29 cellular contexts compared by ENCODE assay signal in genomic region chr7:124713086-124713485, GRCh38. TPM values are rescaled to one million over a fixed set of nuclear protein-coding genes. Genes with fewer than 3 reads are reported as not detected.
"Had no signal": no experiment of that assay in that cellular context is flagged by ENCODE, and none has a peak within 500 bp of the region (broad histone marks: within the 10 kb centered on the region; RNA-seq: fewer than 3 reads in every experiment).

No MANE protein-coding gene starts in this region.

- ATAC-seq: activated CD8-positive, alpha-beta T cell treated with anti-CD3 and anti-CD28 coated beads for 36 hours; activated T-cell treated with anti-CD3 and anti-CD28 coated beads, Interleukin-2, amount 50 U/mL, for 4 hours; activated T-helper 17 cell treated with anti-CD3 and anti-CD28 coated beads, Interleukin-2, amount 50 U/mL, for 72 hours; left cardiac atrium; right lobe of liver; T-helper 17 cell; upper lobe of right lung had no signal

- DNase-seq: activated CD4-positive, alpha-beta T cell treated with anti-CD3 and anti-CD28 coated beads for 1 hour; activated CD4-positive, alpha-beta T cell treated with anti-CD3 and anti-CD28 coated beads, Interleukin-2, amount 50 U/mL, for 1 hour; activated CD8-positive, alpha-beta T cell treated with anti-CD3 and anti-CD28 coated beads for 36 hours; activated gamma-delta T cell treated with Interleukin-2 at 50 U/mL for 16 hours; activated naive CD4-positive, alpha-beta T cell treated with anti-CD3 and anti-CD28 coated beads, Interleukin-2, amount 50 U/mL, for 16 hours; activated T-cell treated with anti-CD3 and anti-CD28 coated beads, Interleukin-2, amount 50 U/mL, for 4 hours; amniotic stem cell; brain microvascular endothelial cell; foreskin fibroblast; head of caudate nucleus; hippocampal formation; left cardiac atrium; mammary epithelial cell; naive B cell; nephron progenitor cell; ovary; right lobe of liver; stimulated activated CD4-positive, alpha-beta T cell treated with anti-CD3 and anti-CD28 coated beads, Interleukin-12 subunit alpha, Interleukin-12 subunit beta, amount 100 ng/mL, for 4 hours; stimulated activated CD4-positive, alpha-beta T cell treated with anti-CD3 and anti-CD28 coated beads, Interleukin-4, amount 100 ng/mL, for 1 hour; substantia nigra; T-helper 17 cell; T1000; thyroid gland; upper lobe of right lung had no signal

- H3K4me3 Mint-ChIP-seq: activated CD8-positive, alpha-beta T cell treated with anti-CD3 and anti-CD28 coated beads for 36 hours; activated T-cell treated with anti-CD3 and anti-CD28 coated beads, Interleukin-2, amount 50 U/mL, for 4 hours; activated T-helper 17 cell treated with anti-CD3 and anti-CD28 coated beads, Interleukin-2, amount 50 U/mL, for 72 hours; naive B cell; nephron progenitor cell; stimulated activated naive CD8-positive, alpha-beta T cell treated with anti-CD3 and anti-CD28 coated beads, Interleukin-15, Interleukin-2, amounts not matched to agents 100 ng/mL and 50 ng/mL, for 24 hours; T-helper 17 cell had no signal

- H3K4me1 ChIP-seq: thyroid gland, upper lobe of right lung had no signal

- H3K4me3 ChIP-seq: ovary, right lobe of liver, skin epidermis, thyroid gland, upper lobe of right lung had no signal

- H3K27me3 ChIP-seq: brain microvascular endothelial cell, neutrophil, ovary, right lobe of liver, thyroid gland, upper lobe of right lung had no signal

- H3K27ac ChIP-seq: brain microvascular endothelial cell, neutrophil, ovary, right lobe of liver, skin epidermis, thyroid gland, upper lobe of right lung had no signal

- H3K36me3 Mint-ChIP-seq: naive B cell had no signal

- H3K9me3 ChIP-seq: ovary, right lobe of liver, thyroid gland, upper lobe of right lung had no signal

- H3K27me3 Mint-ChIP-seq: activated CD8-positive, alpha-beta T cell treated with anti-CD3 and anti-CD28 coated beads for 36 hours; naive B cell; progenitor cell of endocrine pancreas; T-helper 17 cell had no signal

- H3K27ac Mint-ChIP-seq: activated CD8-positive, alpha-beta T cell treated with anti-CD3 and anti-CD28 coated beads for 36 hours; activated T-helper 17 cell treated with anti-CD3 and anti-CD28 coated beads, Interleukin-2, amount 50 U/mL, for 72 hours; naive B cell; nephron progenitor cell; progenitor cell of endocrine pancreas; stimulated activated naive CD8-positive, alpha-beta T cell treated with anti-CD3 and anti-CD28 coated beads, Interleukin-15, Interleukin-2, amounts not matched to agents 100 ng/mL and 50 ng/mL, for 24 hours; T-helper 17 cell had no signal

- H3K4me1 Mint-ChIP-seq: activated T-helper 17 cell treated with anti-CD3 and anti-CD28 coated beads, Interleukin-2, amount 50 U/mL, for 72 hours; naive B cell; nephron progenitor cell; T-helper 17 cell had no signal

- H3K36me3 ChIP-seq: brain microvascular endothelial cell, neutrophil, ovary, right lobe of liver, thyroid gland, upper lobe of right lung had no signal

RNA-seq across cellular contexts. Expression of gene GPR37, which starts 52.5 kb away (rescaled TPM):
- total RNA-seq: activated CD8-positive, alpha-beta T cell treated with anti-CD3 and anti-CD28 coated beads for 36 hours; activated T-cell treated with anti-CD3 and anti-CD28 coated beads, Interleukin-2, amount 50 U/mL, for 4 hours; activated T-helper 17 cell treated with anti-CD3 and anti-CD28 coated beads, Interleukin-2, amount 50 U/mL, for 72 hours; T-helper 17 cell had no signal
